Comparison of ENCODE assay signal across 13 cellular contexts in the genomic region with DNA sequence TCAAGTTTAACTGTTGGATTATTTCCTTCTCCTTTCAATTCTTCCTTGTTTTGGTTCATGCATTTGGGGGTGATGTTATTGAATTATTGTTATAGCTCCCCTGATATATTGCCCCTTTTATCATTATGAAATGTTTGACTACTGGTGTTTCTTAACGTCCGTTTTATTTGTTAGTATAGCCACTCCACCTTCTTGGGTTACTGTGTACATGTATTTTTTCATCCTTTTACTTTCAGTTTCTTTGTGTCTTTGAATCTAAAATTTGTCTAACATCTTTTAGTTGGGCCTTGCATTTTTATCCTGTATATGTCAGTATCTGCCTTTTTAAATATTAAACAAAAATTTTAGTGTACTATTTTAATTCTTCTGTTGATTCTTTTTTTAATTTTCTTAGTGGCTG.
A peak's percentile ranks its signal among the peaks of the same experiment; 100 is the strongest.
DNase-seq lines count a peak whose midpoint lies in the region; ATAC-seq, FAIRE-seq and TF ChIP-seq lines count a peak whose summit lies in the region.
"Had no signal": no experiment of that assay in that cellular context is flagged by ENCODE, and none has a peak within 500 bp of the region (broad histone marks: within the 10 kb centered on the region; RNA-seq: fewer than 3 reads in every experiment).

No MANE protein-coding gene starts in this region.

- 43% methylated on average over 2 of the region's 2 CpGs for WGBS in GM12878 (ENCODE audit: insufficient coverage, insufficient replicate concordance, low lambda C conversion rate, missing lambda C conversion rate)

- peaks cover 46 to 54% of the 10 kb centered on the region in 2 donors for H3K4me1 Mint-ChIP-seq in natural killer cell
- H3K4me1 Mint-ChIP-seq: endodermal cell had no signal

- SMC1A ChIA-PET in GM12878 (lab: Charles Lee; ENCODE audit: uncharacterized antibody, unreplicated experiment), result no interaction called here

- H4K20me1 ChIP-seq in GM12878 (ENCODE audit: control insufficient read depth, insufficient read depth), result no peaks in the 10 kb centered on the region

- intact Hi-C loops in GM12878 (cut with micrococcal nuclease; ENCODE audit: unreplicated experiment), result no loop called here
- intact Hi-C loops in natural killer cell (cut with micrococcal nuclease), result no loop called here

- no peaks in the 10 kb centered on the region for H3K27me3 ChIP-seq in GM12878 (replicated peaks in 1 of 2; ENCODE audit: control insufficient read depth in 2 of 2, insufficient read depth in 2 of 2, low read length in 1 of 2)
- H3K27me3 ChIP-seq: left lung had no signal

- no peaks in the 10 kb centered on the region for H3K27me3 Mint-ChIP-seq in natural killer cell (ENCODE audit: low read depth in 2 of 2)

- in situ Hi-C loops in GM12878 (cut with MboI), result no loop called here

- no peak for FAIRE-seq in GM12878 (lab: Jason Lieb, UNC)

- TF ChIP-seq CTCF in GM12878 (IDR thresholded peaks at IDR 0.05 in 2 of 3, conservative IDR thresholded peaks at IDR 0.05 in 1 of 3; ENCODE audit: control insufficient read depth in 2 of 3, extremely low read depth in 1 of 3, insufficient read depth in 1 of 3, low read depth in 3 of 3, low read length in 3 of 3), result no peak
- no peak for TF ChIP-seq CTCF in natural killer cell (IDR thresholded peaks at IDR 0.05)

- H3K27ac Mint-ChIP-seq in natural killer cell, result peak overlapping the region; percentile 63 to 71
- H3K27ac Mint-ChIP-seq: endodermal cell had no signal

- TF ChIP-seq EP300 in GM12878 (IDR thresholded peaks at IDR 0.05; ENCODE audit: borderline replicate concordance in 1 of 2, control insufficient read depth in 1 of 2, low read depth in 2 of 2, low read length in 2 of 2), result no peak

- peaks cover 18% of the 10 kb centered on the region for H3K36me3 Mint-ChIP-seq in natural killer cell

- ATAC-seq in GM12878 (no peak), natural killer cell (peak; percentile 38 to 55 (median 49)), HG02571 (IDR thresholded peaks at IDR 0.05; ENCODE audit: unreplicated experiment) (no peak)
- ATAC-seq: left lung had no signal

- no peak for TF ChIP-seq RAD21 in GM12878 (IDR thresholded peaks at IDR 0.05; ENCODE audit: insufficient read depth, low read depth, low read length)

- H3K9me3 Mint-ChIP-seq in natural killer cell, result peaks cover 0 to 3% of the 10 kb centered on the region in 2 donors
- H3K9me3 Mint-ChIP-seq: endodermal cell had no signal

- H3K27ac ChIP-seq in GM12878 (ENCODE audit: control insufficient read depth, insufficient read depth), result peak overlapping the region; percentile 56
- H3K27ac ChIP-seq: 22Rv1 had no signal

- peaks cover 10% of the 10 kb centered on the region; the same call in 1 of the 2 replicates for H3K4me1 ChIP-seq in GM12878 (ENCODE audit: control insufficient read depth, insufficient read depth, low read length)

- peak; percentile 40 for DNase-seq in DMS53 (lab: John Stamatoyannopoulos, UW)
- no peak for DNase-seq in DMS53 treated with DMSO at 0.1 percent for 48 hours (lab: John Stamatoyannopoulos, UW; ENCODE audit: unreplicated experiment)
- DNase-seq in NCI-H2029 (lab: John Stamatoyannopoulos, UW), result peak; percentile 25
- no peak for DNase-seq in GM12878 (ENCODE audit: low read depth, low spot score)
- no peak for DNase-seq in natural killer cell
- no peak for DNase-seq in NCI-H1092 treated with DMSO at 0.1 percent for 48 hours (lab: John Stamatoyannopoulos, UW)
- no peak for DNase-seq in CD1c-positive myeloid dendritic cell (ENCODE audit: extremely low spot score)
- DNase-seq: endodermal cell, left lung, NCI-H1417 treated with DMSO at 0.1 percent for 48 hours, NCI-H69 had no signal

- no peak overlapping the region for H3K9ac ChIP-seq in GM12878 (ENCODE audit: control insufficient read depth, insufficient read depth, low read length)

- H3K9me3 ChIP-seq in GM12878 (replicated peaks; ENCODE audit: control insufficient read depth, insufficient read depth, low read length), result no peaks in the 10 kb centered on the region
- H3K9me3 ChIP-seq: left lung had no signal

- H3K4me3 Mint-ChIP-seq in natural killer cell, result peak overlapping the region; percentile 35
- H3K4me3 Mint-ChIP-seq: endodermal cell had no signal

- H3K79me2 ChIP-seq in GM12878 (ENCODE audit: control insufficient read depth, insufficient read depth, low read length), result peaks cover 5% of the 10 kb centered on the region

- H2AFZ ChIP-seq in GM12878 (ENCODE audit: control insufficient read depth, low read depth, low read length), result no peak overlapping the region

- 0 out of 2 replicates have a peak overlapping the region, but pooled peaks have one; percentile 2 for H3K4me3 ChIP-seq in GM12878
- H3K4me3 ChIP-seq: left lung had no signal

- CTCF ChIA-PET in GM12878 (lab: Yijun Ruan, JAX), result interaction anchor here (0.7 to 1.0 kb wide), 2 partner anchors 287 to 370 kb away, joined by 3 to 4 read pairs; no protein-coding TSS in a partner anchor

- no TSS peak for BruUV-seq in GM12878 (replicated peaks; lab: Mats Ljungman, UMichigan)

- H3K4me2 ChIP-seq in GM12878 (ENCODE audit: control insufficient read depth, insufficient read depth), result peak overlapping the region; percentile 86

- no peak for TF ChIP-seq POLR2A in GM12878 (IDR thresholded peaks at IDR 0.05; ENCODE audit: low read depth, low read length)

- peaks cover 13 to 19% of the 10 kb centered on the region in 2 experiments for H3K36me3 ChIP-seq in GM12878 (ENCODE audit: control insufficient read depth in 2 of 2, insufficient read depth in 2 of 2, low read length in 1 of 2)

- RAD21 ChIA-PET in GM12878 (lab: Charles Lee; ENCODE audit: unreplicated experiment), result no interaction called here

- POLR2A ChIA-PET in GM12878 (lab: Charles Lee), result no interaction called here

TF ChIP-seq in GM12878, 131 proteins besides CTCF, POLR2A, EP300 and RAD21:
- TF ChIP-seq NFYA (IDR thresholded peaks at IDR 0.05; ENCODE audit: borderline replicate concordance, low read depth, low read length) (no peak), SIX5 (IDR thresholded peaks at IDR 0.05; ENCODE audit: low read depth, low read length, severe bottlenecking) (no peak), NR2F1 (conservative IDR thresholded peaks at IDR 0.05) (no peak), EZH2 (IDR thresholded peaks at IDR 0.05; ENCODE audit: borderline replicate concordance, control insufficient read depth, low read depth, low read length) (no peak), YY1 (IDR thresholded peaks at IDR 0.05; ENCODE audit: low read depth, low read length) (no peak)
- TF ChIP-seq, protein P1, sequence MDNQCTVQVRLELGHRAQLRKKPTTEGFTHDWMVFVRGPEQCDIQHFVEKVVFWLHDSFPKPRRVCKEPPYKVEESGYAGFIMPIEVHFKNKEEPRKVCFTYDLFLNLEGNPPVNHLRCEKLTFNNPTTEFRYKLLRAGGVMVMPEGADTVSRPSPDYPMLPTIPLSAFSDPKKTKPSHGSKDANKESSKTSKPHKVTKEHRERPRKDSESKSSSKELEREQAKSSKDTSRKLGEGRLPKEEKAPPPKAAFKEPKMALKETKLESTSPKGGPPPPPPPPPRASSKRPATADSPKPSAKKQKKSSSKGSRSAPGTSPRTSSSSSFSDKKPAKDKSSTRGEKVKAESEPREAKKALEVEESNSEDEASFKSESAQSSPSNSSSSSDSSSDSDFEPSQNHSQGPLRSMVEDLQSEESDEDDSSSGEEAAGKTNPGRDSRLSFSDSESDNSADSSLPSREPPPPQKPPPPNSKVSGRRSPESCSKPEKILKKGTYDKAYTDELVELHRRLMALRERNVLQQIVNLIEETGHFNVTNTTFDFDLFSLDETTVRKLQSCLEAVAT (IDR thresholded peaks at IDR 0.05), result peak; percentile 31; the same call in 1 of the 2 replicates

Comparison
In these comparisons a context has a peak if more than half of its experiments do, and no peak if none do; other contexts are left out.
1. DNase-seq: peak in DMS53 (single experiment) and NCI-H2029 (single experiment); none in DMS53 treated with DMSO at 0.1 percent for 48 hours (single experiment), GM12878 (single experiment), natural killer cell (single experiment), NCI-H1092 treated with DMSO at 0.1 percent for 48 hours (single experiment) and CD1c-positive myeloid dendritic cell (single experiment).
2. ATAC-seq: peak in natural killer cell (3 of 3); none in GM12878 (single experiment) and HG02571 (single experiment).